ENCODE assay signal across 18 cellular contexts in the genomic region with DNA sequence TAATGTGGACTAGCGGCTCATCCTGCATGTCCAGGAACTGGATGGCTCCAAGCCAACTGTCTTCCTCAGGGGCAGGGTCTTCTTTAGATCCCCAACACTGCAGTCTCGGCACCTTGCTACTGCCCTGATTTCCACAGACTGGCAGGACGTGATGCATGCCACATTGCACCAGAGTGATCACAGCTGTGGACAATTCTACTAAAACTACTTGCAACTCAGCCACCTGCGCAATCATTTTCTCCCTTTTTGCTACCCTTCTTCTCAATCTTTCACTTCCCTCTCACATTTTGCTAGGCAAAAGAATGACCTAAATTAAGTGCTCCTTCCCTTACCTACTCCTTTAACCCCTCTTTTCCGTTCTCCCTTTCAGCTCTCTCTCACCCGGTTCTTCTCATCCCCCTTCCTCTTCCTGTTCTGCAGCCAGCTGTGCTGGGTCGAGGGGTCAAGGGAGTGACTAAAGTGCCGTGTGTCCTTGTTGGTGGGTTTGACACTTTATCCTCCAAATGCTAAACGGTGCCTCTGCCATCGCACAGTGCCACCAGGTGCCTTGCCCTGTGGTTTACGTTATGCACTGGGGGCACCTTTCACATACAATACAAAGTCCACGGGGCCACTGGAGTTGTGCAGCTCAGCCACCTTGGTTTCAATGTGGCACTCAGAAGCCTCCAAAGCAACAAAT. TPM values are rescaled to one million over a fixed set of nuclear protein-coding genes. Genes with fewer than 3 reads are reported as not detected.
A peak's percentile ranks its signal among the peaks of the same experiment; 100 is the strongest.
DNase-seq lines count a peak whose midpoint lies in the region; ATAC-seq, FAIRE-seq and TF ChIP-seq lines count a peak whose summit lies in the region.
"Had no signal": no experiment of that assay in that cellular context is flagged by ENCODE, and none has a peak within 500 bp of the region (broad histone marks: within the 10 kb centered on the region; RNA-seq: fewer than 3 reads in every experiment).

No MANE protein-coding gene starts in this region.

- BruUV-seq in GM12878 (replicated peaks; lab: Mats Ljungman, UMichigan) = no TSS peak

- H3K36me3 ChIP-seq in KMS-11 (ENCODE audit: insufficient read depth) (no peaks in the 10 kb centered on the region), GM12878 (ENCODE audit: control insufficient read depth in 2 of 2, insufficient read depth in 2 of 2, low read length in 1 of 2) (no peaks in the 10 kb centered on the region)

- TF ChIP-seq RAD21 in GM12878 (IDR thresholded peaks at IDR 0.05; ENCODE audit: insufficient read depth, low read depth, low read length) = no peak

- H3K4me3 ChIP-seq in AG10803 (ENCODE audit: low read length) (no peak overlapping the region), KMS-11 (IDR thresholded peaks at IDR 0.05; ENCODE audit: insufficient read depth, low read depth, low read length) (no peak overlapping the region), GM12878 (no peak overlapping the region)

- in situ Hi-C loops in GM12878 (cut with MboI) = loop anchor here (5.0 kb wide), 1 partner anchor 234 kb away; no protein-coding TSS in a partner anchor

- H3K4me1 Mint-ChIP-seq in naive B cell = peaks cover 52 to 77% (median 56%) of the 10 kb centered on the region in 3 donors

- H3K27ac Mint-ChIP-seq in naive B cell = peak overlapping the region; percentile 48 to 91 (median 72)
- H3K27ac Mint-ChIP-seq: natural killer cell treated with Interleukin-12 subunit alpha and Interleukin-12 subunit beta and Interleukin-15 and Interleukin-18, amount 100 ng/mL, for 72 hours had no signal

- peak overlapping the region; percentile 7 to 85 (median 69) for H3K4me3 Mint-ChIP-seq in naive B cell
- H3K4me3 Mint-ChIP-seq: activated T-cell treated with anti-CD3 and anti-CD28 coated beads, Interleukin-2, amount 50 U/mL, for 4 hours; natural killer cell treated with Interleukin-12 subunit alpha and Interleukin-12 subunit beta and Interleukin-15 and Interleukin-18, amount 100 ng/mL, for 72 hours had no signal

- no peaks in the 10 kb centered on the region for H4K20me1 ChIP-seq in KMS-11 (ENCODE audit: insufficient read depth)
- H4K20me1 ChIP-seq in GM12878 (ENCODE audit: control insufficient read depth, insufficient read depth) = no peaks in the 10 kb centered on the region

- peak overlapping the region; percentile 47; the same call in 1 of the 2 replicates for H2AFZ ChIP-seq in KMS-11 (ENCODE audit: low read depth)
- no peak overlapping the region; the same call in 1 of the 2 replicates for H2AFZ ChIP-seq in GM12878 (ENCODE audit: control insufficient read depth, low read depth, low read length)

- CTCF ChIA-PET in GM12878 (lab: Yijun Ruan, JAX) = interaction anchor here (0.5 to 5.6 kb wide), 8 partner anchors 10 to 236 kb away, joined by 3 to 34 read pairs (median 4); a partner anchor contains a TSS

- no peaks in the 10 kb centered on the region for H3K9me3 Mint-ChIP-seq in naive B cell
- H3K9me3 Mint-ChIP-seq: activated T-cell treated with anti-CD3 and anti-CD28 coated beads, Interleukin-2, amount 50 U/mL, for 4 hours; natural killer cell treated with Interleukin-12 subunit alpha and Interleukin-12 subunit beta and Interleukin-15 and Interleukin-18, amount 100 ng/mL, for 72 hours had no signal

- peak overlapping the region; percentile 29; the same call in 1 of the 2 replicates for H3K4me2 ChIP-seq in KMS-11
- peak overlapping the region; percentile 51 for H3K4me2 ChIP-seq in GM12878 (ENCODE audit: control insufficient read depth, insufficient read depth)

- H3K9ac ChIP-seq in KMS-11 (no peak overlapping the region), GM12878 (ENCODE audit: control insufficient read depth, insufficient read depth, low read length) (no peak overlapping the region)

- no peaks in the 10 kb centered on the region for H3K27me3 ChIP-seq in KMS-11 (ENCODE audit: insufficient read depth, low read depth)
- no peaks in the 10 kb centered on the region for H3K27me3 ChIP-seq in GM12878 (replicated peaks in 1 of 2; ENCODE audit: control insufficient read depth in 2 of 2, insufficient read depth in 2 of 2, low read length in 1 of 2)

- TF ChIP-seq CTCF in AG10803 (conservative IDR thresholded peaks at IDR 0.05; ENCODE audit: low read length) (no peak), KMS-11 (conservative IDR thresholded peaks at IDR 0.05; ENCODE audit: low read depth, low read length) (no peak), GM12878 (IDR thresholded peaks at IDR 0.05 in 2 of 3, conservative IDR thresholded peaks at IDR 0.05 in 1 of 3; ENCODE audit: control insufficient read depth in 2 of 3, extremely low read depth in 1 of 3, insufficient read depth in 1 of 3, low read depth in 3 of 3, low read length in 3 of 3) (no peak)

- H3K79me2 ChIP-seq in KMS-11 (ENCODE audit: insufficient read depth, low read depth) = no peaks in the 10 kb centered on the region
- H3K79me2 ChIP-seq in GM12878 (ENCODE audit: control insufficient read depth, insufficient read depth, low read length) = no peaks in the 10 kb centered on the region

- H3K36me3 Mint-ChIP-seq in naive B cell = no peaks in the 10 kb centered on the region
- H3K36me3 Mint-ChIP-seq: natural killer cell treated with Interleukin-12 subunit alpha and Interleukin-12 subunit beta and Interleukin-15 and Interleukin-18, amount 100 ng/mL, for 72 hours had no signal

- H3K4me1 ChIP-seq in KMS-11 (ENCODE audit: low read depth, poor library complexity, severe bottlenecking) (peaks cover 26% of the 10 kb centered on the region), GM12878 (ENCODE audit: control insufficient read depth, insufficient read depth, low read length) (peaks cover 24% of the 10 kb centered on the region)

- H3K27ac ChIP-seq in KMS-11 = peak overlapping the region; percentile 33
- peak overlapping the region; percentile 17; the same call in 1 of the 2 replicates for H3K27ac ChIP-seq in GM12878 (ENCODE audit: control insufficient read depth, insufficient read depth)

- TF ChIP-seq EP300 in GM12878 (IDR thresholded peaks at IDR 0.05; ENCODE audit: borderline replicate concordance in 1 of 2, control insufficient read depth in 1 of 2, low read depth in 2 of 2, low read length in 2 of 2) = no peak

- intact Hi-C loops in GM12878 (cut with micrococcal nuclease; ENCODE audit: unreplicated experiment) = loop anchor here (5.0 kb wide), 1 partner anchor 39 kb away; no protein-coding TSS in a partner anchor

- ATAC-seq in GM12878 = peak; percentile 64
- ATAC-seq in naive B cell (ENCODE audit: low read depth in 2 of 2) = peak; percentile 84 to 90
- no peak for ATAC-seq in HG03521 (IDR thresholded peaks at IDR 0.05; ENCODE audit: unreplicated experiment)
- ATAC-seq: activated T-cell treated with anti-CD3 and anti-CD28 coated beads, Interleukin-2, amount 50 U/mL, for 4 hours; natural killer cell treated with Interleukin-12 subunit alpha and Interleukin-12 subunit beta and Interleukin-15 and Interleukin-18, amount 100 ng/mL, for 72 hours had no signal

- RAD21 ChIA-PET in GM12878 (lab: Charles Lee; ENCODE audit: unreplicated experiment) = interaction anchor here (0.9 to 3.5 kb wide), 6 partner anchors 10 to 263 kb away, joined by 3 to 33 read pairs (median 4); a partner anchor contains a TSS

- TF ChIP-seq POLR2A in GM12878 (IDR thresholded peaks at IDR 0.05; ENCODE audit: low read depth, low read length) = no peak

- FAIRE-seq in GM12878 (lab: Jason Lieb, UNC) = no peak
- FAIRE-seq: D721Med, urothelium cell line had no signal

- H3K9me3 ChIP-seq in GM12878 (replicated peaks; ENCODE audit: control insufficient read depth, insufficient read depth, low read length) = no peaks in the 10 kb centered on the region

- DNase-seq in AG10803 (ENCODE audit: low read depth) = peak; percentile 15
- no peak for DNase-seq in GM12878 (ENCODE audit: low read depth, low spot score)
- DNase-seq in naive B cell = peak; percentile 57
- DNase-seq in globus pallidus (ENCODE audit: low spot score) = no peak
- no peak for DNase-seq in activated gamma-delta T cell (lab: John Stamatoyannopoulos, UW)
- no peak for DNase-seq in NCI-H510A (lab: John Stamatoyannopoulos, UW)
- DNase-seq: activated T-cell treated with anti-CD3 and anti-CD28 coated beads, Interleukin-2, amount 50 U/mL, for 4 hours; amygdala; erythroblast; KG1; NCI-H187 treated with DMSO at 0.1 percent for 48 hours; Right ventricle myocardium superior; stimulated activated CD4-positive, alpha-beta T cell treated with anti-CD3 and anti-CD28 coated beads, Interleukin-2, amount 100 ng/mL, for 48 hours had no signal

- POLR2A ChIA-PET in GM12878 (lab: Charles Lee) = interaction anchor here (1.0 to 2.4 kb wide), 5 partner anchors 10 to 66 kb away, joined by 3 to 11 read pairs (median 4); a partner anchor contains a TSS

- WGBS in GM12878 (ENCODE audit: insufficient coverage, insufficient replicate concordance, low lambda C conversion rate, missing lambda C conversion rate) = 9% methylated on average over 12 of the region's 12 CpGs

- H3K27me3 Mint-ChIP-seq in naive B cell = no peaks in the 10 kb centered on the region

- SMC1A ChIA-PET in GM12878 (lab: Charles Lee; ENCODE audit: uncharacterized antibody, unreplicated experiment) = interaction anchor here (0.6 to 8.7 kb wide), 11 partner anchors 10 to 238 kb away, joined by 3 to 67 read pairs (median 3); a partner anchor contains a TSS

RNA-seq across cellular contexts. Expression of a gene that starts 11.5 kb away (rescaled TPM):
- total RNA-seq in GM12878 (2013; cell fraction: nucleolus; rRNA removed) = 32.1 and 35.1 TPM in 2 replicates
- total RNA-seq in GM12878 (2014; rRNA removed) (24.1 and 25.8 TPM in 2 replicates), GM12878 (2014; rRNA removed; fragmentation: Illumina TruSeq; extraction: Trizol) (16.6 and 19.7 TPM in 2 replicates), GM12878 (2021) (50.0 and 50.8 TPM in 2 replicates)
- polyA plus RNA-seq in GM12878 (2011; ENCODE audit: low read depth) = 10.9 TPM
- polyA plus RNA-seq in GM12878 (2011; rRNA removed) (21.5 and 29.1 TPM in 2 replicates), GM12878 (2014; fragmentation: Illumina TruSeq; extraction: Trizol) (15.3 and 25.2 TPM in 2 replicates), GM12878 (2014; fragmentation: Nextera tagmentation; extraction: Ambion mirVana) (1 to 10 TPM in 1 of 2 experiments, under 1 TPM in 1; 0.79 to 1.1 TPM), GM12878 (2014; rRNA removed) (35.5 and 39.9 TPM in 2 replicates), GM12878 (2016; fragmentation: Nextera tagmentation; extraction: Ambion mirVana) (1 to 10 TPM; 6.2 to 6.9 TPM), naive B cell (ENCODE audit: low read depth in 6 of 6) (1 to 10 TPM; 1.0 to 4.3 (median 2.4) TPM)
- 45.9 and 46.4 TPM in 2 replicates for polyA plus RNA-seq in GM12878 (2011; cell fraction: cytosol; rRNA removed)
- 21.1 and 25.5 TPM in 2 replicates for polyA plus RNA-seq in GM12878 (2011; cell fraction: nucleus; rRNA removed)
- polyA plus RNA-seq in GM12878 (2012) = 20.4 and 25.0 TPM in 2 replicates
- 35.8 and 47.0 TPM in 2 replicates for polyA minus RNA-seq in GM12878 (2011; rRNA and poly(A)+ RNA removed)
- polyA minus RNA-seq in GM12878 (2011; cell fraction: cytosol; rRNA and poly(A)+ RNA removed) = 16.1 and 18.3 TPM in 2 replicates
- 8.1 and 13.5 TPM in 2 replicates for polyA minus RNA-seq in GM12878 (2011; cell fraction: nucleus; rRNA and poly(A)+ RNA removed)

RNA-seq across cellular contexts. Expression of a gene that starts 42.0 kb away (rescaled TPM):
- 350 and 390 TPM in 2 replicates for total RNA-seq in GM12878 (2013; cell fraction: nucleolus; rRNA removed)
- 24.1 and 26.8 TPM in 2 replicates for total RNA-seq in GM12878 (2014; rRNA removed)
- total RNA-seq in GM12878 (2014; rRNA removed; fragmentation: Illumina TruSeq; extraction: Trizol) = 27.0 and 30.5 TPM in 2 replicates
- 88.1 and 92.2 TPM in 2 replicates for total RNA-seq in GM12878 (2021)
- polyA plus RNA-seq in GM12878 (2011; ENCODE audit: low read depth) = 10.0 TPM
- polyA plus RNA-seq in GM12878 (2011; rRNA removed) = 12.6 and 21.2 TPM in 2 replicates
- polyA plus RNA-seq in GM12878 (2011; cell fraction: cytosol; rRNA removed) = 10.7 and 12.7 TPM in 2 replicates
- 68.4 and 143 TPM in 2 replicates for polyA plus RNA-seq in GM12878 (2011; cell fraction: nucleus; rRNA removed)
- 17.8 and 21.9 TPM in 2 replicates for polyA plus RNA-seq in GM12878 (2012)
- polyA plus RNA-seq in GM12878 (2014; fragmentation: Illumina TruSeq; extraction: Trizol) = 44.7 and 57.4 TPM in 2 replicates
- polyA plus RNA-seq in GM12878 (2014; fragmentation: Nextera tagmentation; extraction: Ambion mirVana) = 1 to 10 TPM; 2.6 to 3.3 TPM
- polyA plus RNA-seq in GM12878 (2014; rRNA removed) = 30.8 and 36.1 TPM in 2 replicates
- 10 to 100 TPM; 11.0 to 16.4 TPM for polyA plus RNA-seq in GM12878 (2016; fragmentation: Nextera tagmentation; extraction: Ambion mirVana)
- 47.1 and 52.2 TPM in 2 replicates for polyA minus RNA-seq in GM12878 (2011; rRNA and poly(A)+ RNA removed)
- polyA minus RNA-seq in GM12878 (2011; cell fraction: cytosol; rRNA and poly(A)+ RNA removed) = 18.7 and 21.0 TPM in 2 replicates
- 46.8 and 73.0 TPM in 2 replicates for polyA minus RNA-seq in GM12878 (2011; cell fraction: nucleus; rRNA and poly(A)+ RNA removed)
- 10 to 100 TPM; 10.9 to 28.0 (median 15.6) TPM for polyA plus RNA-seq in naive B cell (ENCODE audit: low read depth in 6 of 6)

RNA-seq across cellular contexts. Expression of a gene that starts 44.3 kb away (rescaled TPM):
- 7.2 and 8.4 TPM in 2 replicates for total RNA-seq in GM12878 (2013; cell fraction: nucleolus; rRNA removed)
- total RNA-seq in GM12878 (2014; rRNA removed) = 20.9 and 24.1 TPM in 2 replicates
- 11.9 and 14.7 TPM in 2 replicates for total RNA-seq in GM12878 (2014; rRNA removed; fragmentation: Illumina TruSeq; extraction: Trizol)
- 21.0 and 21.1 TPM in 2 replicates for total RNA-seq in GM12878 (2021)
- polyA plus RNA-seq in GM12878 (2011; ENCODE audit: low read depth) = 7.9 TPM
- 4.1 and 7.0 TPM in 2 replicates for polyA plus RNA-seq in GM12878 (2011; rRNA removed)
- polyA plus RNA-seq in GM12878 (2011; cell fraction: cytosol; rRNA removed) = 11.6 and 12.3 TPM in 2 replicates
- polyA plus RNA-seq in GM12878 (2011; cell fraction: nucleus; rRNA removed) = 6.2 and 6.5 TPM in 2 replicates
- polyA plus RNA-seq in GM12878 (2012) = 8.5 and 13.0 TPM in 2 replicates
- polyA plus RNA-seq in GM12878 (2014; fragmentation: Illumina TruSeq; extraction: Trizol) = 13.1 and 23.7 TPM in 2 replicates
- polyA plus RNA-seq in GM12878 (2014; fragmentation: Nextera tagmentation; extraction: Ambion mirVana) = 1 to 10 TPM; 2.2 to 5.5 TPM
- 25.5 and 26.0 TPM in 2 replicates for polyA plus RNA-seq in GM12878 (2014; rRNA removed)
- polyA plus RNA-seq in GM12878 (2016; fragmentation: Nextera tagmentation; extraction: Ambion mirVana) = 10 to 100 TPM; 27.3 to 30.3 TPM
- polyA minus RNA-seq in GM12878 (2011; rRNA and poly(A)+ RNA removed) = 4.2 and 7.4 TPM in 2 replicates
- 1.4 and 1.6 TPM in 2 replicates for polyA minus RNA-seq in GM12878 (2011; cell fraction: cytosol; rRNA and poly(A)+ RNA removed)
- polyA minus RNA-seq in GM12878 (2011; cell fraction: nucleus; rRNA and poly(A)+ RNA removed) = 0.48 and 1.4 TPM in 2 replicates
- 1 to 10 TPM in 3 of 6 donors, under 1 TPM in 2, not detected in 1; 0.78 to 2.4 (median 1.4) TPM for polyA plus RNA-seq in naive B cell (ENCODE audit: low read depth in 6 of 6)

Comparison
In these comparisons a context has a peak if more than half of its experiments do, and no peak if none do; other contexts are left out.
1. DNase-seq: peak in AG10803 (single experiment) and naive B cell (single experiment); none in GM12878 (single experiment), globus pallidus (single experiment), activated gamma-delta T cell (single experiment) and NCI-H510A (single experiment).